8 cellular contexts compared by ENCODE assay signal in the genomic region with DNA sequence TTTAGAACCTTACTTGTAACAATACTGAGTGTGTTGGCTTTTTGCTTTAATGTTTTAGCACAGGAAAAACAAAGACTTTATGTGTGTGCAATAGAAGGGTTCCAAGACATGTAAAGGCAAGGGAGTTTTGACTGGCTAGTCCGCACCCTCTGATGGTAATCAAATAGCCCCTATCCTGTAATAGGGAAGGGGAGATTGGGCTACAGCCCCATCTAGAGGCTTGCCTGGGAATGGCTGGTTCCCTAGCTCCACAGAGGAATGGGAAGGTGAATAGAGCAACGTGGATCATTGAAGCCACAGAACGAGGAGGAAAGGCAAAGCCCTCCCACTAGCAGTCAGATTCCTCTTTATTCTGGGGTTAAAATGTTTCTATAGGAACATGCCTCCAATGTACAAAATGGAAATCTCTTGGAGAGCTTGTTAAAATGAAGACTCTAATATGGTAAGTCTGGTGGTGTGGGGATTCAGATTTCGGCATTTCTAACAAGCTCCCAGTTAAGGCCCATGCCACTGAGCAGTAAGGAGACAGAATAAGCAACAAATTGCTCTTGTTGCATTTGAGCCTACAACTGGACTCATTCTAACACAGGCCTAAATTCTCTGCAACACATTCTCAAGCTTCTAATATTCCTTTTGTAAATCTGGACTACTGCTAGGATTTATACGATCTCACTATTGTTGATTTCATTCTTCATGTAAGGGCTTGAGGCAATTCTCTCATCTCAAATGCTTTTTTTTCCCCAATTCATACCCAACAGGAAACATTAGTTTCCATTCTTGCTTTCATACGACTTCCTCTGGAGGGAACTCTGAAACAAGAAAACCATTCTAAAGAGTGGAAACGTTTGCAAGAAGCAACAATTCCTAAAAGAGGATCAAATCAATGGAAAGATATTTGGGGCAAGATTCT. TPM values are rescaled to one million over a fixed set of nuclear protein-coding genes. Genes with fewer than 3 reads are reported as not detected.
DNase-seq lines count a peak whose midpoint lies in the region; ATAC-seq and TF ChIP-seq lines count a peak whose summit lies in the region.

No MANE protein-coding gene starts in this region.

- no peak overlapping the region for H3K27ac ChIP-seq in 22Rv1

- TF ChIP-seq CTCF in 22Rv1 (IDR thresholded peaks at IDR 0.05), result peak; percentile 90

- peak; percentile 78 for DNase-seq in ELR (ENCODE audit: low read depth)
- peak; percentile 55 for DNase-seq in NCI-H2196 (lab: John Stamatoyannopoulos, UW; ENCODE audit: unreplicated experiment)
- DNase-seq in activated naive CD4-positive, alpha-beta T cell treated with anti-CD3 and anti-CD28 coated beads, Interleukin-2, amount 50 U/mL, for 16 hours, result peak; percentile 23
- peak in 41 of 42 donors; percentile 24 to 89 (median 76) for DNase-seq in head of caudate nucleus
- DNase-seq in sciatic nerve (ENCODE audit: low spot score), result peak; percentile 76
- DNase-seq in ureter (ENCODE audit: low spot score), result no peak

- peak; percentile 74 for ATAC-seq in sciatic nerve
- ATAC-seq in HG03159 (IDR thresholded peaks at IDR 0.05; ENCODE audit: unreplicated experiment), result no peak

- intact Hi-C loops in head of caudate nucleus (cut with DNase I) (loop anchor here (5.0 to 10.0 kb wide), 3 partner anchors 169 to 449 kb away; no protein-coding TSS in a partner anchor), sciatic nerve (cut with DNase I) (loop anchor here (10.0 kb wide), 1 partner anchor 159 kb away; no protein-coding TSS in a partner anchor)

RNA-seq across cellular contexts. Expression of a gene that starts 57.1 kb away (rescaled TPM):
- total RNA-seq in sciatic nerve (48.2 TPM), ureter (39.5 TPM)
